In the genomic region with DNA sequence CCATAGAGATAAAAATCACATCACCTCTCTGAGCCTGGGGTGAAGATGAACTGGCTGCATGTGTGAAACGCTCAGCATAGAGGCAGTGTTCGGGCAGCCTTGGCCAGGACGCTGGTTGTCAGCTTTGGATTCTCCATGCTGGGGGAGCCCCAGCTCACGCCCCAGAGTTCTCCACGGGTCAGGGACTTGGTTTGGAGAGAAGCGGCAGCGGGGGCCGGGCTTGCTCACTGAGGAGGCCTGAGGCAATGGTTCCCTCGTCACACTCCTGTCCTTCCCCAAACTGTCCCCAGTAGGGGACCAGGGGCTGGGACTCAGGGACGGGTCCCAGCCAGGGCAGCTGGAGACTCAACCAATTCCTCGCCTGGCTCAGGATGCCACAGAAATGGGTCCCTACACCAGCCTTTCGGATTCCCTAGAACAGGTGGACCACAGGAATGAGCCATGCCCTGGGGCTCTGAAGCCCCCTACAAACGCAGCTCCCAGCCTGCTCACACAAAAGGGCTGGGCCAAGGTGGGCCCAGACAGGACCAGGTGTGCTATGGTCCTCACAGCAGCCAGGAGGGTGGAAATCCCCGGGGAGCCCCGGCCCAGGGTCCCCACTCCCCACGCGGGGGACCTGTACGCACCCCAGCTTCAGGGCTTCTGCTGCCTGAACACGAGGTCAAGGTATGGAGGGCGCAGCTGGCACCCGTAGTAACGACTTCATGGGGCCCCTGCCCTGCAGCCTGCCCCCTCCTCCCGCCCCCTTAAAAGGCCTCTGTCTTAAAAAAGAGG, we compare ENCODE assay signal across 8 cellular contexts. TPM values are rescaled to one million over a fixed set of nuclear protein-coding genes. Genes with fewer than 3 reads are reported as not detected.
DNase-seq lines count a peak whose midpoint lies in the region; ATAC-seq, FAIRE-seq and TF ChIP-seq lines count a peak whose summit lies in the region.

No MANE protein-coding gene starts in this region.

- H3K4me1 ChIP-seq in astrocyte (ENCODE audit: insufficient read depth, low read length) (peaks cover 26% of the 10 kb centered on the region), keratinocyte (ENCODE audit: control insufficient read depth, extremely low read depth, insufficient read depth, low read length) (peaks cover 10% of the 10 kb centered on the region), stomach (peaks cover 60 to 86% (median 74%) of the 10 kb centered on the region in 4 donors)

- H3K4me3 Mint-ChIP-seq in astrocyte (ENCODE audit: unreplicated experiment) = peak overlapping the region; percentile 82

- no peaks in the 10 kb centered on the region for H3K9me3 Mint-ChIP-seq in astrocyte (ENCODE audit: unreplicated experiment)

- peaks cover 7% of the 10 kb centered on the region for H3K27me3 Mint-ChIP-seq in astrocyte (ENCODE audit: low read depth, unreplicated experiment)

- ATAC-seq in GM18873 (IDR thresholded peaks at IDR 0.05; ENCODE audit: low FRiP score, unreplicated experiment) = no peak
- ATAC-seq in HG03095 (IDR thresholded peaks at IDR 0.05; ENCODE audit: unreplicated experiment) = no peak

- no peak for DNase-seq in Jurkat, Clone E6-1 (ENCODE audit: low read depth, low spot score)
- DNase-seq in astrocyte (ENCODE audit: low read depth) (no peak), keratinocyte (ENCODE audit: low read depth, low spot score) (no peak), stomach (peak; percentile 28), pons (ENCODE audit: low spot score) (no peak), NCI-H226 (no peak)

- H3K79me2 ChIP-seq in astrocyte (ENCODE audit: insufficient read depth, low read length) = peaks cover 50% of the 10 kb centered on the region
- H3K79me2 ChIP-seq in keratinocyte (ENCODE audit: control insufficient read depth, insufficient read depth, low read length) = peaks cover 10% of the 10 kb centered on the region

- H3K4me1 Mint-ChIP-seq in astrocyte (ENCODE audit: low read depth, unreplicated experiment) = peaks cover 3% of the 10 kb centered on the region

- dilution Hi-C loops in keratinocyte (cut with MboI; ENCODE audit: extremely low pct_ligation_motif_present, low sequenced_read_pairs) = no loop called here

- H3K27ac Mint-ChIP-seq in astrocyte (ENCODE audit: unreplicated experiment) = no peak overlapping the region

- H3K4me3 ChIP-seq in Jurkat, Clone E6-1 (ENCODE audit: low read length) = peak overlapping the region; percentile 61
- H3K4me3 ChIP-seq in astrocyte (ENCODE audit: insufficient read depth, low read depth, low read length) = peak overlapping the region; percentile 71
- H3K4me3 ChIP-seq in keratinocyte (ENCODE audit: control insufficient read depth in 2 of 3, extremely low read depth in 1 of 3, insufficient read depth in 2 of 3, low read depth in 1 of 3, low read length in 3 of 3) = peak overlapping the region; percentile 73 to 91 (median 87)
- H3K4me3 ChIP-seq in stomach = peak overlapping the region; percentile 84 to 100 (median 94)

- FAIRE-seq in astrocyte (lab: Jason Lieb, UNC) (no peak), keratinocyte (lab: Jason Lieb, UNC) (no peak)

- H4K20me1 ChIP-seq in astrocyte (ENCODE audit: insufficient read depth, low read length) (peaks cover 57% of the 10 kb centered on the region), keratinocyte (ENCODE audit: control insufficient read depth, extremely low read depth, insufficient read depth, low read length) (peaks cover 8% of the 10 kb centered on the region)

- H3K27ac ChIP-seq in astrocyte (ENCODE audit: low read depth, low read length) = peak overlapping the region; percentile 53
- H3K27ac ChIP-seq in keratinocyte (ENCODE audit: control insufficient read depth, insufficient read depth, low read length) = no peak overlapping the region
- peak overlapping the region; percentile 87 to 94 (median 94) for H3K27ac ChIP-seq in stomach

- peak overlapping the region; percentile 93 for H3K4me2 ChIP-seq in astrocyte (ENCODE audit: low read length)
- peak overlapping the region; percentile 85 for H3K4me2 ChIP-seq in keratinocyte (ENCODE audit: control insufficient read depth, extremely low read depth, insufficient read depth, low read depth, low read length)

- H3K9me3 ChIP-seq in astrocyte (ENCODE audit: insufficient read depth, low read depth, low read length) (no peaks in the 10 kb centered on the region), keratinocyte (ENCODE audit: control insufficient read depth, low read depth, low read length) (no peaks in the 10 kb centered on the region), stomach (no peaks in the 10 kb centered on the region)

- peak overlapping the region; percentile 93 for H3K9ac ChIP-seq in astrocyte (ENCODE audit: low read length)
- H3K9ac ChIP-seq in keratinocyte (ENCODE audit: control insufficient read depth, extremely low read depth, insufficient read depth, low read length) = peak overlapping the region; percentile 80

- H2AFZ ChIP-seq in astrocyte (ENCODE audit: low read depth, low read length) = peak overlapping the region; percentile 41
- no peak overlapping the region for H2AFZ ChIP-seq in keratinocyte (ENCODE audit: control insufficient read depth, low read length)

- no peak for TF ChIP-seq EP300 in stomach (IDR thresholded peaks at IDR 0.05)

- WGBS in stomach, 5 donors = 12 to 25% (median 14%) methylated on average over 9 to 23 of the region's 23 CpGs

- H3K36me3 ChIP-seq in astrocyte (ENCODE audit: insufficient read depth, low read length) = no peaks in the 10 kb centered on the region
- H3K36me3 ChIP-seq in keratinocyte (ENCODE audit: control insufficient read depth in 2 of 2, extremely low read depth in 1 of 2, insufficient read depth in 2 of 2, low read length in 2 of 2) = peaks cover 0 to 7% of the 10 kb centered on the region in 2 experiments
- H3K36me3 ChIP-seq in stomach = peaks cover 0 to 29% (median 14%) of the 10 kb centered on the region in 4 donors

- H3K27me3 ChIP-seq in astrocyte (ENCODE audit: insufficient read depth, low read length) (no peaks in the 10 kb centered on the region), keratinocyte (ENCODE audit: control insufficient read depth, extremely low read depth, insufficient read depth, low read length) (no peaks in the 10 kb centered on the region), stomach (no peaks in the 10 kb centered on the region)

- intact Hi-C loops in stomach (cut with DNase I; ENCODE audit: low total_unique reads) = no loop called here

- TF ChIP-seq CTCF in astrocyte (IDR thresholded peaks at IDR 0.05; ENCODE audit: insufficient read depth, low read depth, low read length) (no peak), keratinocyte (optimal IDR thresholded peaks at IDR 0.05 in 1 of 3, IDR thresholded peaks at IDR 0.05 in 1 of 3, conservative IDR thresholded peaks at IDR 0.05 in 1 of 3; ENCODE audit: extremely low read depth in 1 of 3, insufficient read depth in 2 of 3, low read length in 3 of 3) (no peak), stomach (IDR thresholded peaks at IDR 0.05) (no peak)

- peaks cover 4% of the 10 kb centered on the region for H3K36me3 Mint-ChIP-seq in astrocyte (ENCODE audit: low read depth, unreplicated experiment)

- H3K9me1 ChIP-seq in keratinocyte (ENCODE audit: control insufficient read depth, extremely low read depth, insufficient read depth, low read length) = no peaks in the 10 kb centered on the region

- no peak for TF ChIP-seq POLR2A in stomach (IDR thresholded peaks at IDR 0.05)

RNA-seq across cellular contexts. Expression of a gene that starts 1.4 kb away (rescaled TPM):
- 29.2 TPM for polyA plus RNA-seq in Jurkat, Clone E6-1 (2012; ENCODE audit: insufficient read depth, insufficient read length)
- 92.0 and 92.3 TPM in 2 replicates for total RNA-seq in astrocyte
- polyA plus RNA-seq in keratinocyte = 21.1 to 43.6 TPM (median 26.0 TPM) in 3 replicates
- 64.0 TPM for polyA plus RNA-seq in keratinocyte (2011; ENCODE audit: low read depth)
- 18.7 and 37.2 TPM in 2 replicates for polyA plus RNA-seq in keratinocyte (2011; cell fraction: cytosol; rRNA removed)
- 34.3 and 42.2 TPM in 2 replicates for polyA plus RNA-seq in keratinocyte (2011; cell fraction: nucleus; rRNA removed)
- 16.2 and 29.4 TPM in 2 replicates for polyA plus RNA-seq in keratinocyte (2012; ENCODE audit: low replicate concordance)
- polyA minus RNA-seq in keratinocyte = 22.8 to 33.1 TPM (median 31.4 TPM) in 3 replicates
- 61.6 TPM for polyA minus RNA-seq in keratinocyte (2011; cell fraction: cytosol; rRNA and poly(A)+ RNA removed)
- polyA minus RNA-seq in keratinocyte (2011; cell fraction: nucleus; rRNA and poly(A)+ RNA removed) = 25.3 and 26.9 TPM in 2 replicates
- 100 to 1,000 TPM in 1 of 5 donors, 10 to 100 TPM in 4; 22.8 to 114 (median 48.7) TPM for total RNA-seq in stomach
- polyA plus RNA-seq in stomach = 10 to 100 TPM; 19.1 to 49.4 (median 30.1) TPM

RNA-seq across cellular contexts. Expression of a gene that starts 18.6 kb away (rescaled TPM):
- polyA plus RNA-seq in Jurkat, Clone E6-1 (2012; ENCODE audit: insufficient read depth, insufficient read length) = 12.1 TPM
- total RNA-seq in astrocyte = 9.1 and 10.7 TPM in 2 replicates
- 4.8 to 11.1 TPM (median 6.0 TPM) in 3 replicates for polyA plus RNA-seq in keratinocyte
- 8.7 TPM for polyA plus RNA-seq in keratinocyte (2011; ENCODE audit: low read depth)
- 3.1 and 5.6 TPM in 2 replicates for polyA plus RNA-seq in keratinocyte (2011; cell fraction: cytosol; rRNA removed)
- polyA plus RNA-seq in keratinocyte (2011; cell fraction: nucleus; rRNA removed) = 9.3 and 15.5 TPM in 2 replicates
- polyA plus RNA-seq in keratinocyte (2012; ENCODE audit: low replicate concordance) = 6.8 and 8.1 TPM in 2 replicates
- polyA minus RNA-seq in keratinocyte = 1.5 to 3.2 TPM (median 1.9 TPM) in 3 replicates
- 6.9 TPM for polyA minus RNA-seq in keratinocyte (2011; cell fraction: cytosol; rRNA and poly(A)+ RNA removed)
- 3.7 and 9.0 TPM in 2 replicates for polyA minus RNA-seq in keratinocyte (2011; cell fraction: nucleus; rRNA and poly(A)+ RNA removed)
- total RNA-seq in stomach = 10 to 100 TPM in 4 of 5 donors, 1 to 10 TPM in 1; 7.6 to 37.4 (median 17.5) TPM
- 1 to 10 TPM; 5.5 to 7.4 (median 6.8) TPM for polyA plus RNA-seq in stomach

RNA-seq across cellular contexts. Expression of a gene that starts 18.6 kb away (rescaled TPM):
- 2.1 TPM for polyA plus RNA-seq in Jurkat, Clone E6-1 (2012; ENCODE audit: insufficient read depth, insufficient read length)
- total RNA-seq in astrocyte = 3.1 and 3.6 TPM in 2 replicates
- polyA plus RNA-seq in keratinocyte = 0.45 to 1.4 TPM (median 1.3 TPM) in 3 replicates
- 1.2 TPM for polyA plus RNA-seq in keratinocyte (2011; ENCODE audit: low read depth)
- 0.75 and 0.78 TPM in 2 replicates for polyA plus RNA-seq in keratinocyte (2011; cell fraction: cytosol; rRNA removed)
- polyA plus RNA-seq in keratinocyte (2011; cell fraction: nucleus; rRNA removed) = 3.4 and 5.8 TPM in 2 replicates
- 0.29 and 1.4 TPM in 2 replicates for polyA plus RNA-seq in keratinocyte (2012; ENCODE audit: low replicate concordance)
- 0.52 to 3.6 TPM (median 3.2 TPM) in 3 replicates for polyA minus RNA-seq in keratinocyte
- not detected for polyA minus RNA-seq in keratinocyte (2011; cell fraction: cytosol; rRNA and poly(A)+ RNA removed)
- polyA minus RNA-seq in keratinocyte (2011; cell fraction: nucleus; rRNA and poly(A)+ RNA removed) = 3.3 and 4.3 TPM in 2 replicates
- 1 to 10 TPM in 2 of 5 donors, under 1 TPM in 1, not detected in 2; 0.29 to 5.1 (median 1.4) TPM for total RNA-seq in stomach
- polyA plus RNA-seq in stomach = 1 to 10 TPM in 2 of 3 donors, under 1 TPM in 1; 0.90 to 1.7 (median 1.3) TPM
